1 cellular context compared by ENCODE assay signal in genomic region chr1:6385673-6386191, GRCh38.
TF ChIP-seq lines count a peak whose summit lies in the region.

No MANE protein-coding gene starts in this region.

TF ChIP-seq in endothelial cell of umbilical vein, 7 proteins besides CTCF, POLR2A, EP300 and RAD21:
- TF ChIP-seq GATA2 (IDR thresholded peaks at IDR 0.05; ENCODE audit: insufficient read depth, insufficient read length, low read depth, low read length) (no peak), MAX (IDR thresholded peaks at IDR 0.05; ENCODE audit: insufficient read depth, insufficient read length) (no peak), FOS (IDR thresholded peaks at IDR 0.05; ENCODE audit: borderline replicate concordance, insufficient read depth, low read length) (no peak), POLR2AphosphoS5 (IDR thresholded peaks at IDR 0.05; ENCODE audit: insufficient read depth, low read depth, low read length) (peak; percentile 14), EZH2 (IDR thresholded peaks at IDR 0.05; ENCODE audit: borderline replicate concordance, low read depth, low read length, severe bottlenecking) (no peak)
